Comparison of ENCODE assay signal across 8 cellular contexts in genomic region chr5:45454114-45454513, GRCh38.
DNase-seq lines count a peak whose midpoint lies in the region; ATAC-seq lines count a peak whose summit lies in the region.

No MANE protein-coding gene starts in this region.

- H2BK5ac ChIP-seq in mesenchymal stem cell (ENCODE audit: low read depth, low read length, poor library complexity, severe bottlenecking): no peak overlapping the region

- H3K4me1 Mint-ChIP-seq in CD4-positive, alpha-beta memory T cell: no peaks in the 10 kb centered on the region

- H2AK5ac ChIP-seq in mesenchymal stem cell (ENCODE audit: low read length, severe bottlenecking): no peak overlapping the region

- no peaks in the 10 kb centered on the region for H3K79me1 ChIP-seq in mesenchymal stem cell (replicated peaks; ENCODE audit: low read length, poor library complexity, severe bottlenecking)

- no peaks in the 10 kb centered on the region for H3K27me3 ChIP-seq in mesenchymal stem cell (ENCODE audit: control insufficient read depth in 1 of 2, insufficient read depth in 1 of 2, low read length in 2 of 2)
- H3K27me3 ChIP-seq in CD4-positive, alpha-beta memory T cell (ENCODE audit: insufficient read depth, low read length): no peaks in the 10 kb centered on the region

- DNase-seq in GM04503 (ENCODE audit: low read depth): peak; percentile 0
- DNase-seq in HuH-7 (ENCODE audit: low spot score): peak; percentile 6
- peak; percentile 56 for DNase-seq in astrocyte of the hippocampus (ENCODE audit: low read depth, low spot score)
- peak; percentile 65 for DNase-seq in mesenchymal stem cell
- DNase-seq in CD4-positive, alpha-beta memory T cell: no peak
- DNase-seq in activated CD4-positive, alpha-beta T cell treated with anti-CD3 and anti-CD28 coated beads, Interleukin-2, amount 50 U/mL, for 48 hours: no peak
- DNase-seq in ecto neural progenitor cell (ENCODE audit: low spot score): no peak

- H2AFZ ChIP-seq in mesenchymal stem cell (ENCODE audit: low read depth, low read length): no peak overlapping the region

- intact Hi-C loops in CD4-positive, alpha-beta memory T cell (cut with micrococcal nuclease): no loop called here

- no peaks in the 10 kb centered on the region for H3K36me3 Mint-ChIP-seq in CD4-positive, alpha-beta memory T cell

- no peak overlapping the region for H3K4me3 Mint-ChIP-seq in CD4-positive, alpha-beta memory T cell

- no peak overlapping the region for H2BK120ac ChIP-seq in mesenchymal stem cell (ENCODE audit: low read depth, low read length)

- no peak overlapping the region for H3K4ac ChIP-seq in mesenchymal stem cell (ENCODE audit: low read depth in 1 of 2, low read length in 2 of 2)

- no peak overlapping the region for H2BK15ac ChIP-seq in mesenchymal stem cell (ENCODE audit: low read depth, poor library complexity, severe bottlenecking)

- no peak overlapping the region for H3K9ac ChIP-seq in mesenchymal stem cell (ENCODE audit: low read length)

- no peak overlapping the region for H3K18ac ChIP-seq in mesenchymal stem cell (ENCODE audit: low read depth in 1 of 2, low read length in 2 of 2)

- ATAC-seq in HG03442 (IDR thresholded peaks at IDR 0.05; ENCODE audit: unreplicated experiment): no peak

- no peaks in the 10 kb centered on the region for H3K9me3 ChIP-seq in mesenchymal stem cell (ENCODE audit: control insufficient read depth, low read length)
- H3K9me3 ChIP-seq in CD4-positive, alpha-beta memory T cell (ENCODE audit: control insufficient read depth in 1 of 2, low read length in 2 of 2): no peaks in the 10 kb centered on the region

- H3K14ac ChIP-seq in mesenchymal stem cell (ENCODE audit: low read length in 2 of 2): no peak overlapping the region

- no peak overlapping the region for H3K27ac ChIP-seq in mesenchymal stem cell (ENCODE audit: low read length, poor library complexity, severe bottlenecking)
- no peak overlapping the region for H3K27ac ChIP-seq in CD4-positive, alpha-beta memory T cell (ENCODE audit: low read depth, low read length)

- H3K4me3 ChIP-seq in mesenchymal stem cell (ENCODE audit: insufficient read depth in 1 of 2, low read depth in 1 of 2, low read length in 2 of 2): no peak overlapping the region
- H3K4me3 ChIP-seq in CD4-positive, alpha-beta memory T cell (ENCODE audit: low read length in 2 of 2): no peak overlapping the region

- 90% methylated on average over 1 of the region's 4 CpGs for WGBS in mesenchymal stem cell

- no peak overlapping the region for H3K23ac ChIP-seq in mesenchymal stem cell (ENCODE audit: low read length in 2 of 2)

- H4K91ac ChIP-seq in mesenchymal stem cell (ENCODE audit: low read length): no peak overlapping the region

- H2BK12ac ChIP-seq in mesenchymal stem cell (ENCODE audit: low read length in 2 of 2): no peak overlapping the region

- H3K9me3 Mint-ChIP-seq in CD4-positive, alpha-beta memory T cell: peaks cover 0 to 12% (median 4%) of the 10 kb centered on the region in 8 donors

- no peak overlapping the region for H4K8ac ChIP-seq in mesenchymal stem cell (ENCODE audit: low read length)

- no peak overlapping the region for H3K27ac Mint-ChIP-seq in CD4-positive, alpha-beta memory T cell

- no peaks in the 10 kb centered on the region for H3K27me3 Mint-ChIP-seq in CD4-positive, alpha-beta memory T cell

- H3K4me2 ChIP-seq in mesenchymal stem cell (ENCODE audit: low read length, poor library complexity, severe bottlenecking): no peak overlapping the region

- no peaks in the 10 kb centered on the region for H3K36me3 ChIP-seq in mesenchymal stem cell (ENCODE audit: control insufficient read depth in 1 of 2, insufficient read depth in 2 of 2, low read depth in 1 of 2, low read length in 2 of 2)
- no peaks in the 10 kb centered on the region for H3K36me3 ChIP-seq in CD4-positive, alpha-beta memory T cell (ENCODE audit: insufficient read depth, low read length)

- POLR2A ChIA-PET in CD4-positive, alpha-beta memory T cell (lab: Charles Lee; ENCODE audit: partially characterized antibody): no interaction called here

- CTCF ChIA-PET in CD4-positive, alpha-beta memory T cell (lab: Charles Lee; ENCODE audit: partially characterized antibody): no interaction called here

- no peaks in the 10 kb centered on the region for H3K4me1 ChIP-seq in mesenchymal stem cell (ENCODE audit: control insufficient read depth, insufficient read depth, low read depth, low read length)
- no peaks in the 10 kb centered on the region for H3K4me1 ChIP-seq in CD4-positive, alpha-beta memory T cell (ENCODE audit: insufficient read depth, low read length)

Comparison
In these comparisons a context has a peak if more than half of its experiments do, and no peak if none do; other contexts are left out.
1. DNase-seq: peak in GM04503 (single experiment), HuH-7 (single experiment), astrocyte of the hippocampus (single experiment) and mesenchymal stem cell (single experiment); none in CD4-positive, alpha-beta memory T cell (0 of 5), activated CD4-positive, alpha-beta T cell treated with anti-CD3 and anti-CD28 coated beads, Interleukin-2, amount 50 U/mL, for 48 hours (0 of 2) and ecto neural progenitor cell (single experiment).